ENCODE assay signal across 28 cellular contexts in the genomic region with DNA sequence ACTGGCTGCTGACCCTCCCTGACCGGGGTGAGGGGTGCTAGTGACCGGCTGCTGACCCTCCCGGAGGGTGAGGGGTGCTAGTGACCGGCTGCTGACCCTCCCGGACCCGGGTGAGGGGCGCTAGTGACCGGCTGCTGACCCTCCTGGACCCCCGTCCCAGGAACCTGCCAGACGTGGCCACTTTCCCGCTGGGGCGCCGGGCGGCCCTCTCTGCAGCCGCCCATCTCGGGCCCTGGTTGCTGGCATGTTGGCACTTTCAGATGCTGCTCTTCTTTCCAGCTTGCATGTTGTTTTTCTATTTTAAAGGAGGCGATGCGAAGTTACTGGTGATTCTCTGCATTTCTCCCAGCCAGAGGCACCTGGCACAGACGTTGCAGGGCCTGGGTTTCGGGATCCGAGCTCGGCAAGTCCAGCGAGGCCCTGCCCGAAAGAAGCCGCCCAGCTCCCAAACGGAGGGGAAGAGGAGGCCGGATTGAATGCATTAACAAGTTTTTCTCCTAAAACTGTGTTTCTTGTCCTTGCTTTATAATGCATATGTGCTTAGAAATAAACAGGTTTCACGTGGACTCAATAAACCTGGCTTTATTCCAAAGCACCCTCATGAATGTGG. TPM values are rescaled to one million over a fixed set of nuclear protein-coding genes. Genes with fewer than 3 reads are reported as not detected.
"Had no signal": no experiment of that assay in that cellular context is flagged by ENCODE, and none has a peak within 500 bp of the region (broad histone marks: within the 10 kb centered on the region; RNA-seq: fewer than 3 reads in every experiment).

No MANE protein-coding gene starts in this region.

- H3K36me3 ChIP-seq: SJCRH30, WERI-Rb-1 had no signal

- H3K9me3 ChIP-seq: SJCRH30, SK-N-SH had no signal

- DNase-seq: activated CD4-positive, alpha-beta memory T cell treated with anti-CD3 and anti-CD28 coated beads, Interleukin-2, amount 10 ng/mL, durations not matched to agents 7 days and 5 days; activated CD4-positive, alpha-beta T cell treated with anti-CD3 and anti-CD28 coated beads for 36 hours; activated CD4-positive, alpha-beta T cell treated with anti-CD3 and anti-CD28 coated beads, Interleukin-2, amount 50 U/mL, for 1 hour; activated gamma-delta T cell; activated naive CD4-positive, alpha-beta T cell treated with anti-CD3 and anti-CD28 coated beads for 36 hours; activated T-cell treated with anti-CD3 and anti-CD28 coated beads for 4 hours; activated T-cell treated with anti-CD3 and anti-CD28 coated beads, Interleukin-2, amount 50 U/mL, for 48 hours; amygdala; Karpas-422; MM.1S; NCI-H1105; NCI-H1436; NCI-H1694 treated with DMSO at 0.1 percent for 48 hours; NCI-H2029 treated with DMSO at 0.1 percent for 48 hours; NCI-H345; NCI-H510A; NCI-H526 treated with DMSO at 0.1 percent for 48 hours; Right ventricle myocardium superior; RPMI8226; SJCRH30; SK-N-SH; T-helper 1 cell had no signal

- H3K4me1 ChIP-seq: SJCRH30 had no signal

- ATAC-seq: activated CD4-positive, alpha-beta T cell treated with anti-CD3 and anti-CD28 coated beads for 36 hours; activated T-helper 17 cell treated with anti-CD3 and anti-CD28 coated beads, Interleukin-2, amount 50 U/mL, for 72 hours had no signal

- H3K27ac ChIP-seq: SJCRH30, WERI-Rb-1 had no signal

- H3K4me3 ChIP-seq: SJCRH30 had no signal

RNA-seq across cellular contexts. Expression of gene FRMD1, which starts 34.4 kb away (rescaled TPM):
- total RNA-seq: activated CD4-positive, alpha-beta memory T cell treated with anti-CD3 and anti-CD28 coated beads, Interleukin-2, amount 10 ng/mL, durations not matched to agents 7 days and 5 days; activated CD4-positive, alpha-beta T cell treated with anti-CD3 and anti-CD28 coated beads for 36 hours; activated CD8-positive, alpha-beta memory T cell treated with anti-CD3 and anti-CD28 coated beads for 36 hours; activated naive CD4-positive, alpha-beta T cell treated with anti-CD3 and anti-CD28 coated beads for 36 hours; activated T-helper 17 cell treated with anti-CD3 and anti-CD28 coated beads, Interleukin-2, amount 50 U/mL, for 72 hours; astrocyte; OCI-LY7; SJCRH30; T-helper 2 cell treated with Interferon-gamma antibody and Interleukin-4, amounts not matched to agents 100 ng/mL and 5 ng/mL, for 36 hours had no signal
- polyA plus RNA-seq: SK-N-SH had no signal

RNA-seq across cellular contexts. Expression of gene KIF25, which starts 47.2 kb away (rescaled TPM):
- total RNA-seq: activated CD4-positive, alpha-beta memory T cell treated with anti-CD3 and anti-CD28 coated beads, Interleukin-2, amount 10 ng/mL, durations not matched to agents 7 days and 5 days; activated CD4-positive, alpha-beta T cell treated with anti-CD3 and anti-CD28 coated beads for 36 hours; activated CD8-positive, alpha-beta memory T cell treated with anti-CD3 and anti-CD28 coated beads for 36 hours; activated naive CD4-positive, alpha-beta T cell treated with anti-CD3 and anti-CD28 coated beads for 36 hours; astrocyte; OCI-LY7; T-helper 2 cell treated with Interferon-gamma antibody and Interleukin-4, amounts not matched to agents 100 ng/mL and 5 ng/mL, for 36 hours had no signal
- polyA plus RNA-seq: SK-N-SH had no signal
